ENCODE assay signal across 8 cellular contexts in the genomic region with DNA sequence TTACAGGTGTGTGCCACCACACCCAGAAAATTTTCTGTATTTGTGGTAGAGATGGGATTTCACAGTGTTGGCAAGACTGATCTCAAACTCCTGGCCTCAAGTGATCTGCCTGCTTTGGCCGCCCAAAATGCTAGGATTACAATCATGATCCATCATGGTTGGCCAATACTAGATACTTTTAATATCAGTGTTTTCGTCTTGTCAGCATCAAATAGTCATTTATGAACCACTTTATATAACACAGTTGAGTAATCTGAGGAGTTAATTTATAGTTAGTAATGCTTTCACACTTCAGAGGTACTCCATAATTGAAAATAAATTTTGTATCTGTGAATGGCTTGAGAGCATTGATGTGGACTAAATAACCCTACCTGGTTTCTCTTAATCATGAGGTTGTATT.
"Had no signal": no experiment of that assay in that cellular context is flagged by ENCODE, and none has a peak within 500 bp of the region (broad histone marks: within the 10 kb centered on the region; RNA-seq: fewer than 3 reads in every experiment).

No MANE protein-coding gene starts in this region.

- ATAC-seq: GM23338, HCT116 had no signal

- H3K9me3 ChIP-seq: HAP-1 had no signal

- H3K36me3 ChIP-seq: HAP-1 had no signal

- H3K4me2 ChIP-seq: GM23338 had no signal

- H3K4me3 ChIP-seq: GM23338, HAP-1 had no signal

- H3K4me1 ChIP-seq: HAP-1 had no signal

- H2AFZ ChIP-seq: GM23338 had no signal

- H3K27ac ChIP-seq: HL-60 had no signal

- DNase-seq: H7, HFFc6, Kasumi-1, KG1 had no signal
